Comparison of ENCODE assay signal across 8 cellular contexts in the genomic region with DNA sequence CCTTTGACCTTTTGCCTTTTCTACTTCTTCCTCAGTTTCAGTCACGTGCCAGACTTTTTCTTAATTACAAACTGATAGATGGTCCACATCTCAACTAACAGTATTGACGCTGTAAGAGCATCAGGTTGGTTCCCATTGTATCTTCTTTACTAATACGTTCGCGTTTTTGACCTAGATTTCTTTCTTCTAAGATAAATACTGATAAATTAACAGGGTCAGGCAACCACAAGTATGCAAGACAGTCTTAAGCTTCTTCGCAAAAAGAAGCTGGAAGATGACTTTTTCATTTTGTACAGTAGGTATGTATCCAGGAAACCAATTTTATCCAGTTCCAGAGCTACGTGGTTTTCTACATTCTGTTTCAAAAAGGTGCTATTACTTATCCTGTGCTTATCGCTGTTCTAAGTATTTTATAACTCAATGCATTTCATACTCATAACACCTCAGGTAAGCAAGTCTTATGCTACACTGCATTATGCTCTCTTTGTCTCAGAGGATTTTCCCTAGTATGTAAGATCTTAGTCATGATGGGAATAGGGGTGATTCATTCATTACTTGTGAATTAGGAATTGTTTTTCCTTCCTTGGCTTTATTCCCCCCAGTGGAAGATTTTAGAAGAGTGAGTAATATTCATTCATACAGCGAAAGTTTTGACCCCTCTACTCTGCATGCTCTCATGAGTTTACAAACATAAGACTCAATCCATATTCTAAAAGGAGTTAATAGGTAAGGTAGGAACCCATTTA. TPM values are rescaled to one million over a fixed set of nuclear protein-coding genes. Genes with fewer than 3 reads are reported as not detected.
DNase-seq lines count a peak whose midpoint lies in the region; TF ChIP-seq lines count a peak whose summit lies in the region.

No MANE protein-coding gene starts in this region.

- peak overlapping the region; percentile 91 for H3K4me3 ChIP-seq in AG04449 (ENCODE audit: low read depth, low read length)
- peak overlapping the region; percentile 84 to 98 (median 88) for H3K4me3 ChIP-seq in adrenal gland
- peak overlapping the region; percentile 89 for H3K4me3 ChIP-seq in kidney epithelial cell (ENCODE audit: low read depth, low read length)
- H3K4me3 ChIP-seq in testis: peak overlapping the region; percentile 88 to 99

- H3K27ac ChIP-seq in adrenal gland (peak overlapping the region; percentile 45 to 95 (median 94)), testis (peak overlapping the region; percentile 87 to 95)

- DNase-seq in AG04449 (ENCODE audit: low read depth, low spot score): peak; percentile 54
- DNase-seq in HFFc6: peak; percentile 87
- no peak for DNase-seq in adrenal gland
- peak; percentile 57 for DNase-seq in kidney epithelial cell (ENCODE audit: low read depth)
- DNase-seq in testis: no peak
- DNase-seq in GM10266 (ENCODE audit: extremely low spot score): no peak
- no peak for DNase-seq in cortex of kidney (lab: John Stamatoyannopoulos, UW)
- DNase-seq in stimulated activated naive CD4-positive, alpha-beta T cell (lab: John Stamatoyannopoulos, UW): no peak

- WGBS in adrenal gland, 4 donors: 41 to 45% (median 42%) methylated on average over 9 of the region's 9 CpGs
- WGBS in testis, 2 donors: 27% methylated on average over 9 of the region's 9 CpGs

- H3K27me3 ChIP-seq in adrenal gland: no peaks in the 10 kb centered on the region
- no peaks in the 10 kb centered on the region for H3K27me3 ChIP-seq in kidney epithelial cell (ENCODE audit: control insufficient read depth, insufficient read depth, low read length)
- H3K27me3 ChIP-seq in testis: no peaks in the 10 kb centered on the region

- TF ChIP-seq CTCF in AG04449 (IDR thresholded peaks at IDR 0.05; ENCODE audit: insufficient read depth, low read length, missing control alignments) (no peak), HFFc6 (IDR thresholded peaks at IDR 0.05) (peak; percentile 43), adrenal gland (IDR thresholded peaks at IDR 0.05) (no peak), kidney epithelial cell (IDR thresholded peaks at IDR 0.05; ENCODE audit: insufficient read depth, low read length, poor library complexity, severe bottlenecking) (no peak), testis (IDR thresholded peaks at IDR 0.05) (no peak), GM10266 (IDR thresholded peaks at IDR 0.05; ENCODE audit: control insufficient read depth, insufficient read depth, low read depth, missing control alignments) (no peak)

- H3K36me3 Mint-ChIP-seq in HFFc6 (ENCODE audit: low read depth): peaks cover 26% of the 10 kb centered on the region

- H3K4me3 Mint-ChIP-seq in HFFc6: peak overlapping the region; percentile 88

- CTCF ChIA-PET in AG04449 (lab: Yijun Ruan, JAX): interaction anchor here (0.5 to 2.8 kb wide), 3 partner anchors 23 to 251 kb away, joined by 3 to 11 read pairs (median 3); no protein-coding TSS in a partner anchor

- H3K4me1 Mint-ChIP-seq in HFFc6 (ENCODE audit: low read depth): peaks cover 69% of the 10 kb centered on the region

- H3K9me3 ChIP-seq in adrenal gland (replicated peaks in 1 of 3) (no peaks in the 10 kb centered on the region), testis (no peaks in the 10 kb centered on the region)

- H3K9me3 Mint-ChIP-seq in HFFc6: no peaks in the 10 kb centered on the region

- H3K36me3 ChIP-seq in adrenal gland (replicated peaks in 1 of 2) (no peaks in the 10 kb centered on the region), kidney epithelial cell (ENCODE audit: control insufficient read depth, insufficient read depth, low read length) (no peaks in the 10 kb centered on the region), testis (ENCODE audit: low read depth, missing control alignments) (no peaks in the 10 kb centered on the region)

- peaks cover 0 to 31% of the 10 kb centered on the region in 2 donors for H3K4me1 ChIP-seq in adrenal gland (replicated peaks in 1 of 2)
- H3K4me1 ChIP-seq in testis: peaks cover 7% of the 10 kb centered on the region

- peak overlapping the region; percentile 94 for H3K27ac Mint-ChIP-seq in HFFc6

- POLR2A ChIA-PET in AG04449 (lab: Yijun Ruan, JAX): interaction anchor here (0.7 to 1.2 kb wide), 2 partner anchors 17 to 28 kb away, joined by 3 to 5 read pairs; no protein-coding TSS in a partner anchor

- intact Hi-C loops in adrenal gland (cut with DNase I): no loop called here
- intact Hi-C loops in testis (cut with DNase I; ENCODE audit: low total_unique reads): no loop called here

- TF ChIP-seq POLR2A in adrenal gland (IDR thresholded peaks at IDR 0.05): no peak
- TF ChIP-seq POLR2A in testis (IDR thresholded peaks at IDR 0.05): no peak

- no peaks in the 10 kb centered on the region; the same call in 1 of the 2 replicates for H3K27me3 Mint-ChIP-seq in HFFc6 (ENCODE audit: insufficient read depth)

RNA-seq across cellular contexts. Expression of a gene that starts 1.0 kb away (rescaled TPM):
- total RNA-seq in HFFc6 (2021; fragmentation: NEBNext Ultra II Directional; extraction: Animal tissue kit (Norgen Biotek cat#: 25700)): 1 to 10 TPM; 4.9 to 8.0 (median 6.3) TPM
- total RNA-seq in adrenal gland (10 to 100 TPM in 1 of 8 donors, 1 to 10 TPM in 7; 4.3 to 11.8 (median 6.8) TPM), kidney epithelial cell (16.4 and 19.6 TPM in 2 replicates), testis (10 to 100 TPM; 19.5 to 30.2 TPM)
- polyA plus RNA-seq in adrenal gland (10 to 100 TPM in 1 of 3 donors, 1 to 10 TPM in 2; 4.2 to 10.1 (median 4.8) TPM), testis (ENCODE audit: insufficient read depth, low read depth, low replicate concordance) (9.5 TPM)

RNA-seq across cellular contexts. Expression of a gene that starts 1.0 kb away (rescaled TPM):
- 10 to 100 TPM; 25.6 to 34.8 (median 31.6) TPM for total RNA-seq in HFFc6 (2021; fragmentation: NEBNext Ultra II Directional; extraction: Animal tissue kit (Norgen Biotek cat#: 25700))
- total RNA-seq in adrenal gland (10 to 100 TPM; 12.3 to 43.8 (median 32.8) TPM), kidney epithelial cell (34.0 and 37.1 TPM in 2 replicates), testis (10 to 100 TPM; 70.6 to 76.1 TPM)
- polyA plus RNA-seq in adrenal gland (10 to 100 TPM in 1 of 3 donors, 1 to 10 TPM in 2; 4.4 to 38.9 (median 5.8) TPM), testis (ENCODE audit: insufficient read depth, low read depth, low replicate concordance) (27.1 TPM)

RNA-seq across cellular contexts. Expression of a gene that starts 15.3 kb away (rescaled TPM):
- 10 to 100 TPM; 70.7 to 92.2 (median 89.0) TPM for total RNA-seq in HFFc6 (2021; fragmentation: NEBNext Ultra II Directional; extraction: Animal tissue kit (Norgen Biotek cat#: 25700))
- total RNA-seq in adrenal gland: 100 to 1,000 TPM in 1 of 8 donors, 10 to 100 TPM in 7; 35.0 to 158 (median 46.6) TPM
- polyA plus RNA-seq in adrenal gland: 10 to 100 TPM; 39.5 to 67.9 (median 50.9) TPM
- total RNA-seq in kidney epithelial cell: 62.2 and 64.3 TPM in 2 replicates
- total RNA-seq in testis: 100 to 1,000 TPM; 114 to 134 TPM
- polyA plus RNA-seq in testis (ENCODE audit: insufficient read depth, low read depth, low replicate concordance): 121 TPM

Comparison
In these comparisons a context has a peak if more than half of its experiments do, and no peak if none do; other contexts are left out.
1. DNase-seq: peak in AG04449 (single experiment), HFFc6 (single experiment) and kidney epithelial cell (single experiment); none in adrenal gland (0 of 7), testis (single experiment), GM10266 (single experiment), cortex of kidney (single experiment) and stimulated activated naive CD4-positive, alpha-beta T cell (0 of 6).
2. Peak in every context shown above with its lines, with median percentiles within 50 percentile points of each other: H3K4me3 ChIP-seq.